In genomic region chr11:27471588-27472397, GRCh38 we compare ENCODE assay signal across 1 cellular context.
TF ChIP-seq lines count a peak whose summit lies in the region.

No MANE protein-coding gene starts in this region.

TF ChIP-seq in H1, 55 proteins besides CTCF, POLR2A, EP300 and RAD21:
- TF ChIP-seq PHF8 (conservative IDR thresholded peaks at IDR 0.05; ENCODE audit: low read depth, low read length) (no peak), KDM4A (IDR thresholded peaks at IDR 0.05; ENCODE audit: low read depth, low read length, severe bottlenecking) (peak; percentile 47), SIN3A (conservative IDR thresholded peaks at IDR 0.05 in 1 of 2, IDR thresholded peaks at IDR 0.05 in 1 of 2; ENCODE audit: low read depth in 1 of 2, low read length in 2 of 2) (peak; percentile 17 to 18; a peak in 1 of 4 replicates), TAF7 (optimal IDR thresholded peaks at IDR 0.05; ENCODE audit: borderline replicate concordance, low read depth, low read length) (peak; percentile 53), SAP30 (IDR thresholded peaks at IDR 0.05; ENCODE audit: insufficient read depth, insufficient replicate concordance, low read length) (peak; percentile 85), HDAC2 (IDR thresholded peaks at IDR 0.05; ENCODE audit: borderline replicate concordance in 1 of 2, low read depth in 2 of 2, low read length in 2 of 2) (no peak), NANOG (IDR thresholded peaks at IDR 0.05; ENCODE audit: insufficient read depth, low read depth, low read length, poor library complexity, severe bottlenecking) (no peak), KDM1A (IDR thresholded peaks at IDR 0.05; ENCODE audit: borderline replicate concordance, low read length) (no peak), SUZ12 (IDR thresholded peaks at IDR 0.05; ENCODE audit: low read length) (no peak)
TF ChIP-seq in H1: peak in this region for 4.
